Comparison of ENCODE assay signal across 9 cellular contexts in genomic region chr11:2837096-2837601, GRCh38. TPM values are rescaled to one million over a fixed set of nuclear protein-coding genes. Genes with fewer than 3 reads are reported as not detected.
DNase-seq lines count a peak whose midpoint lies in the region; ATAC-seq and TF ChIP-seq lines count a peak whose summit lies in the region.
"Had no signal": no experiment of that assay in that cellular context is flagged by ENCODE, and none has a peak within 500 bp of the region (broad histone marks: within the 10 kb centered on the region; RNA-seq: fewer than 3 reads in every experiment).

No MANE protein-coding gene starts in this region.

- TF ChIP-seq CTCF in AG09319 (IDR thresholded peaks at IDR 0.05; ENCODE audit: low read depth, low read length) (peak; percentile 46), endodermal cell (conservative IDR thresholded peaks at IDR 0.05) (peak; percentile 50), mucosa of descending colon (IDR thresholded peaks at IDR 0.05) (no peak)

- no peaks in the 10 kb centered on the region for H3K9me3 ChIP-seq in endodermal cell (ENCODE audit: control insufficient read depth, low read length)
- no peaks in the 10 kb centered on the region for H3K9me3 ChIP-seq in mucosa of descending colon

- peak; percentile 15 for DNase-seq in AG09319 (ENCODE audit: extremely low read depth, low read depth)
- DNase-seq in NCI-H146 treated with DMSO at 0.1 percent for 48 hours (lab: John Stamatoyannopoulos, UW; ENCODE audit: unreplicated experiment) = peak; percentile 36
- peak; percentile 85 for DNase-seq in endodermal cell
- peak; percentile 66 to 74 (median 71) for DNase-seq in mucosa of descending colon
- no peak for DNase-seq in NCI-H1436 (lab: John Stamatoyannopoulos, UW)
- DNase-seq in stimulated activated CD8-positive, alpha-beta memory T cell treated with anti-CD3 and anti-CD28 coated beads, Interleukin-4, amount 100 ng/mL, for 48 hours = no peak
- DNase-seq in KG1 (lab: John Stamatoyannopoulos, UW) = no peak
- DNase-seq: GDM1 had no signal

- H3K27ac Mint-ChIP-seq in endodermal cell = no peak overlapping the region

- no peaks in the 10 kb centered on the region for H3K9me3 Mint-ChIP-seq in endodermal cell

- no peak overlapping the region for H3K4me3 Mint-ChIP-seq in endodermal cell

- H3K4me1 Mint-ChIP-seq in endodermal cell = peaks cover 15% of the 10 kb centered on the region

- no peak overlapping the region for H3K27ac ChIP-seq in endodermal cell (ENCODE audit: low read depth, low read length)

- H3K4me1 ChIP-seq in endodermal cell (ENCODE audit: control insufficient read depth, insufficient read depth, low read length) (no peaks in the 10 kb centered on the region), mucosa of descending colon (ENCODE audit: low read depth) (no peaks in the 10 kb centered on the region)

- peaks cover 43% of the 10 kb centered on the region for H3K27me3 Mint-ChIP-seq in endodermal cell (ENCODE audit: insufficient read depth)

- H3K36me3 ChIP-seq in endodermal cell (ENCODE audit: control insufficient read depth, insufficient read depth, low read length) = no peaks in the 10 kb centered on the region
- no peaks in the 10 kb centered on the region for H3K36me3 ChIP-seq in mucosa of descending colon (ENCODE audit: low read depth)

- H3K36me3 Mint-ChIP-seq in endodermal cell (ENCODE audit: low read depth) = no peaks in the 10 kb centered on the region

- ATAC-seq in mucosa of descending colon (peak; percentile 75), HG03139 (IDR thresholded peaks at IDR 0.05; ENCODE audit: unreplicated experiment) (no peak)

- H3K4me3 ChIP-seq in endodermal cell (ENCODE audit: low read length) (no peak overlapping the region), mucosa of descending colon (no peak overlapping the region)

- no peaks in the 10 kb centered on the region for H3K27me3 ChIP-seq in endodermal cell (ENCODE audit: control insufficient read depth, insufficient read depth, low read length, poor library complexity, severe bottlenecking)

- no peak overlapping the region for H3K9ac ChIP-seq in endodermal cell (ENCODE audit: extremely low read depth, low read length, poor library complexity, severe bottlenecking)

- 84% methylated on average over 8 to 20 of the region's 20 CpGs for WGBS in endodermal cell (ENCODE audit: insufficient coverage in 1 of 2, insufficient read length in 1 of 2), 2 experiments

- intact Hi-C loops in mucosa of descending colon (cut with DNase I, micrococcal nuclease) = no loop called here

RNA-seq across cellular contexts. Expression of gene CDKN1C, which starts 48.4 kb away (rescaled TPM):
- total RNA-seq in endodermal cell (10 to 100 TPM; 37.6 to 60.9 TPM), mucosa of descending colon (10 to 100 TPM in 2 of 3 donors, 1 to 10 TPM in 1; 3.0 to 40.3 (median 10.2) TPM)
- 174 TPM for polyA plus RNA-seq in endodermal cell (2013, experiment 1 of 2)
- 148 TPM for polyA plus RNA-seq in endodermal cell (2013, experiment 2 of 2)

Comparison
In these comparisons a context has a peak if more than half of its experiments do, and no peak if none do; other contexts are left out.
1. DNase-seq: peak in AG09319 (single experiment), NCI-H146 treated with DMSO at 0.1 percent for 48 hours (single experiment), endodermal cell (single experiment) and mucosa of descending colon (3 of 3); none in NCI-H1436 (single experiment), stimulated activated CD8-positive, alpha-beta memory T cell treated with anti-CD3 and anti-CD28 coated beads, Interleukin-4, amount 100 ng/mL, for 48 hours (single experiment) and KG1 (single experiment).